9 cellular contexts compared by ENCODE assay signal in the genomic region with DNA sequence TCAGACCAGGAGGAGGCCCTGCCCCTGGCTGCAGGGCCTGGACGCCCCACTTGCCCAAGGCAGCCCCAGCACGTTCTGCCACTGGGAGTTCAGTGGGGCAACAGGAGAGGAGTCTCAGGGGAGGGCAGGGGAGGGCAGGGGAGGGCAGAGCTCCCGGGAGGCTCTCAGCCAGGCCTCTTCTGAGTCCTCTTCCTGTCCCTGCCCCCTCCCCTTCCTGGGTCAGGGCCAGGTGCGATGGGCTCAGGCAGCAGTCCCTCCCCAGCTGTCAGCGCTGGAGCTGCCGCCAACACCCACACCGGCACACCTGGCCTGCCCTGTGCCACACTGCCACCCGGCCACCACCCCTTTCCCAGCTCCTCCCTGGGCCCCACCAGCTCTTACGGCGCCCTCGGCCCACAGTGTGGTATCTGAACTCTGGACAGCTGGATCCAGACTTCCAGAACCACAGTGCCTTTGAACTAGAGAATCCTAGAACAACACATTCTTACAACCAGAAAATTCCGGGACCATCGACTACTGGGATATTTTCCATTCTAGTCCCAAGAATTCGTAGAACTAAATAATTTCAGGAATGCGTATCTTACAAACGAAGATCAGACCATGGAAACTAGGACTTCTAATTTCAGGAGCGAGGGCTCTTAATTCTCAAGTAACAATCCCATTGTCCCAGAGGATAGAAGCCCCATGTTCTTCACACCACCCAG. TPM values are rescaled to one million over a fixed set of nuclear protein-coding genes. Genes with fewer than 3 reads are reported as not detected.
DNase-seq lines count a peak whose midpoint lies in the region; ATAC-seq and TF ChIP-seq lines count a peak whose summit lies in the region.
"Had no signal": no experiment of that assay in that cellular context is flagged by ENCODE, and none has a peak within 500 bp of the region (broad histone marks: within the 10 kb centered on the region; RNA-seq: fewer than 3 reads in every experiment).

No MANE protein-coding gene starts in this region.

- intact Hi-C loops in Right ventricle myocardium inferior (cut with DNase I) (no loop called here), cardiac septum (cut with DNase I) (no loop called here), mammary epithelial cell (cut with micrococcal nuclease) (no loop called here)

- DNase-seq in Right ventricle myocardium inferior (ENCODE audit: missing footprints) (peak; percentile 37), cardiac septum (ENCODE audit: low spot score) (no peak), mammary epithelial cell (no peak)
- DNase-seq in activated CD8-positive, alpha-beta memory T cell treated with anti-CD3 and anti-CD28 coated beads, Interleukin-2, amount 10 ng/mL, durations not matched to agents 7 days and 5 days = no peak
- DNase-seq: immature natural killer cell had no signal

- no peak for TF ChIP-seq CTCF in mammary epithelial cell (conservative IDR thresholded peaks at IDR 0.05 in 1 of 2, IDR thresholded peaks at IDR 0.05 in 1 of 2; ENCODE audit: extremely low read depth in 1 of 2, insufficient read depth in 1 of 2, low read depth in 1 of 2, low read length in 2 of 2)

- dilution Hi-C loops in mammary epithelial cell (cut with HindIII; ENCODE audit: low sequenced_read_pairs) = no loop called here

- peak overlapping the region; percentile 43 for H3K9ac ChIP-seq in mammary epithelial cell (ENCODE audit: insufficient read depth, low read length)

- H3K79me2 ChIP-seq in mammary epithelial cell (ENCODE audit: insufficient read depth, low read length) = no peaks in the 10 kb centered on the region

- H3K4me1 ChIP-seq in mammary epithelial cell (ENCODE audit: insufficient read depth, low read length) = peaks cover 42% of the 10 kb centered on the region
- peaks cover 30% of the 10 kb centered on the region for H3K4me1 ChIP-seq in mesodermal cell (ENCODE audit: control insufficient read depth, insufficient read depth, low read length, poor library complexity, severe bottlenecking)

- 3% methylated on average over 13 of the region's 17 CpGs for WGBS in mammary epithelial cell (ENCODE audit: low coverage, missing lambda C conversion rate)
- WGBS in mesodermal cell (ENCODE audit: insufficient coverage in 2 of 2), 2 experiments = 71 to 81% methylated on average over 9 to 17 of the region's 17 CpGs

- H3K9me3 ChIP-seq in mammary epithelial cell (replicated peaks; ENCODE audit: insufficient read depth, low read length) (no peaks in the 10 kb centered on the region), mesodermal cell (ENCODE audit: control insufficient read depth, low read length) (no peaks in the 10 kb centered on the region)

- H3K27me3 Mint-ChIP-seq in activated CD8-positive, alpha-beta memory T cell treated with anti-CD3 and anti-CD28 coated beads, Interleukin-2, amount 10 ng/mL, durations not matched to agents 7 days and 5 days = peaks cover 31% of the 10 kb centered on the region

- H3K27ac ChIP-seq in mammary epithelial cell (ENCODE audit: insufficient read depth, low read depth, low read length) (peak overlapping the region; percentile 55), mesodermal cell (ENCODE audit: low read depth, low read length, severe bottlenecking) (peak overlapping the region; percentile 93)

- CTCF ChIA-PET in mammary epithelial cell (lab: Charles Lee; ENCODE audit: low non-redundant PET) = no interaction called here
- CTCF ChIA-PET in activated CD8-positive, alpha-beta memory T cell treated with anti-CD3 and anti-CD28 coated beads, Interleukin-2, amount 10 ng/mL, durations not matched to agents 7 days and 5 days (lab: Charles Lee) = interaction anchor here (1.5 kb wide), 1 partner anchor 13 kb away, joined by 3 read pairs; no protein-coding TSS in a partner anchor

- H4K20me1 ChIP-seq in mammary epithelial cell (ENCODE audit: insufficient read depth, low read length) = no peaks in the 10 kb centered on the region

- H3K36me3 ChIP-seq in mammary epithelial cell (ENCODE audit: insufficient read depth, low read length) = no peaks in the 10 kb centered on the region
- no peaks in the 10 kb centered on the region for H3K36me3 ChIP-seq in mesodermal cell (ENCODE audit: control insufficient read depth, insufficient read depth, low read length)

- no peak overlapping the region for H3K4me3 Mint-ChIP-seq in activated CD8-positive, alpha-beta memory T cell treated with anti-CD3 and anti-CD28 coated beads, Interleukin-2, amount 10 ng/mL, durations not matched to agents 7 days and 5 days
- H3K4me3 Mint-ChIP-seq: immature natural killer cell had no signal

- H3K4me1 Mint-ChIP-seq in activated CD8-positive, alpha-beta memory T cell treated with anti-CD3 and anti-CD28 coated beads, Interleukin-2, amount 10 ng/mL, durations not matched to agents 7 days and 5 days = peaks cover 3% of the 10 kb centered on the region

- H3K36me3 Mint-ChIP-seq in activated CD8-positive, alpha-beta memory T cell treated with anti-CD3 and anti-CD28 coated beads, Interleukin-2, amount 10 ng/mL, durations not matched to agents 7 days and 5 days = no peaks in the 10 kb centered on the region
- H3K36me3 Mint-ChIP-seq: immature natural killer cell had no signal

- in situ Hi-C loops in mammary epithelial cell (cut with MboI; ENCODE audit: low sequenced_read_pairs in 2 of 2) = no loop called here

- no peak for ATAC-seq in Right ventricle myocardium inferior
- no peak for ATAC-seq in activated CD8-positive, alpha-beta memory T cell treated with anti-CD3 and anti-CD28 coated beads, Interleukin-2, amount 10 ng/mL, durations not matched to agents 7 days and 5 days
- no peak for ATAC-seq in GM18517 (IDR thresholded peaks at IDR 0.05; ENCODE audit: unreplicated experiment)
- ATAC-seq in GM18907 (IDR thresholded peaks at IDR 0.05; ENCODE audit: unreplicated experiment) = no peak
- no peak for ATAC-seq in HG02884 (IDR thresholded peaks at IDR 0.05; ENCODE audit: unreplicated experiment)

- no TSS peak for BruUV-seq in mammary epithelial cell (replicated peaks; lab: Mats Ljungman, UMichigan)

- no peaks in the 10 kb centered on the region for H3K27me3 ChIP-seq in mammary epithelial cell (ENCODE audit: insufficient read depth, low read length)

- no peak overlapping the region for H3K27ac Mint-ChIP-seq in activated CD8-positive, alpha-beta memory T cell treated with anti-CD3 and anti-CD28 coated beads, Interleukin-2, amount 10 ng/mL, durations not matched to agents 7 days and 5 days

- H3K4me3 ChIP-seq in mammary epithelial cell (replicated peaks in 1 of 3; ENCODE audit: insufficient read depth in 1 of 3, low read depth in 2 of 3, low read length in 3 of 3) = no peak overlapping the region
- H3K4me3 ChIP-seq in mesodermal cell (ENCODE audit: extremely low read depth, insufficient read depth, low read length, poor library complexity, severe bottlenecking) = no peak overlapping the region

- no peaks in the 10 kb centered on the region for H3K9me3 Mint-ChIP-seq in activated CD8-positive, alpha-beta memory T cell treated with anti-CD3 and anti-CD28 coated beads, Interleukin-2, amount 10 ng/mL, durations not matched to agents 7 days and 5 days (ENCODE audit: low read depth)
- H3K9me3 Mint-ChIP-seq: immature natural killer cell had no signal

- peak overlapping the region; percentile 85 for H2AFZ ChIP-seq in mammary epithelial cell (ENCODE audit: low read depth, low read length)

- peak overlapping the region; percentile 64 for H3K4me2 ChIP-seq in mammary epithelial cell (ENCODE audit: insufficient read depth, low read depth, low read length)

RNA-seq across cellular contexts. Expression of gene RPL3, which starts 21.8 kb away (rescaled TPM):
- total RNA-seq in Right ventricle myocardium inferior (355 TPM), cardiac septum (317 TPM), mammary epithelial cell (1,000 to 10,000 TPM; 1,970 to 2,165 TPM)
- polyA plus RNA-seq in mammary epithelial cell = 3,548 TPM
- polyA minus RNA-seq in mammary epithelial cell = 1,634 TPM
- polyA plus RNA-seq in mesodermal cell (2013, experiment 1 of 2) = 2,523 TPM
- 2,399 TPM for polyA plus RNA-seq in mesodermal cell (2013, experiment 2 of 2)
- total RNA-seq in activated CD8-positive, alpha-beta memory T cell treated with anti-CD3 and anti-CD28 coated beads, Interleukin-2, amount 10 ng/mL, durations not matched to agents 7 days and 5 days = 1,000 to 10,000 TPM; 1,571 to 1,769 TPM

RNA-seq across cellular contexts. Expression of gene SYNGR1, which starts 52.1 kb away (rescaled TPM):
- total RNA-seq in Right ventricle myocardium inferior (40.5 TPM), cardiac septum (41.1 TPM), mammary epithelial cell (1 to 10 TPM in 1 of 2 donors, under 1 TPM in 1; 0.89 to 1.5 TPM)
- polyA plus RNA-seq in mammary epithelial cell = 0.23 TPM
- polyA minus RNA-seq in mammary epithelial cell = not detected
- polyA plus RNA-seq in mesodermal cell (2013, experiment 1 of 2) = 37.9 TPM
- 29.3 TPM for polyA plus RNA-seq in mesodermal cell (2013, experiment 2 of 2)
- total RNA-seq in activated CD8-positive, alpha-beta memory T cell treated with anti-CD3 and anti-CD28 coated beads, Interleukin-2, amount 10 ng/mL, durations not matched to agents 7 days and 5 days = 10 to 100 TPM in 1 of 2 experiments, 1 to 10 TPM in 1; 4.2 to 16.0 TPM

RNA-seq across cellular contexts. Expression of gene PDGFB, which starts 52.9 kb away (rescaled TPM):
- 19.7 TPM for total RNA-seq in Right ventricle myocardium inferior
- total RNA-seq in cardiac septum = 21.2 TPM
- total RNA-seq in mammary epithelial cell = 10 to 100 TPM; 11.2 to 29.2 TPM
- 9.1 TPM for polyA plus RNA-seq in mammary epithelial cell
- 32.0 TPM for polyA minus RNA-seq in mammary epithelial cell
- 25.4 TPM for polyA plus RNA-seq in mesodermal cell (2013, experiment 1 of 2)
- 17.3 TPM for polyA plus RNA-seq in mesodermal cell (2013, experiment 2 of 2)
- total RNA-seq in activated CD8-positive, alpha-beta memory T cell treated with anti-CD3 and anti-CD28 coated beads, Interleukin-2, amount 10 ng/mL, durations not matched to agents 7 days and 5 days = under 1 TPM in 1 of 2 experiments, not detected in 1; 0.35 TPM

Comparison
In these comparisons a context has a peak if more than half of its experiments do, and no peak if none do; other contexts are left out.
1. RNA of gene PDGFB, which starts 52.9 kb away (total RNA-seq): 11.2 to 29.2 TPM in mammary epithelial cell, 21.2 TPM in cardiac septum (single experiment) and 19.7 TPM in Right ventricle myocardium inferior (single experiment); 0.35 TPM in activated CD8-positive, alpha-beta memory T cell treated with anti-CD3 and anti-CD28 coated beads, Interleukin-2, amount 10 ng/mL, durations not matched to agents 7 days and 5 days; every median in the first group is over 4 times any median in the second.